ENCODE assay signal across 21 cellular contexts in genomic region chr19:10211691-10212090, GRCh38. TPM values are rescaled to one million over a fixed set of nuclear protein-coding genes. Genes with fewer than 3 reads are reported as not detected.
DNase-seq lines count a peak whose midpoint lies in the region; ATAC-seq and TF ChIP-seq lines count a peak whose summit lies in the region.
"Had no signal": no experiment of that assay in that cellular context is flagged by ENCODE, and none has a peak within 500 bp of the region (broad histone marks: within the 10 kb centered on the region; RNA-seq: fewer than 3 reads in every experiment).

No MANE protein-coding gene starts in this region.

- no peak overlapping the region for H4K12ac ChIP-seq in trophoblast cell (ENCODE audit: low read depth, low read length)

- H3K79me1 ChIP-seq in trophoblast cell (ENCODE audit: low read length), result peaks cover 9% of the 10 kb centered on the region

- H2AK5ac ChIP-seq in trophoblast cell (ENCODE audit: low read length), result no peak overlapping the region

- peak overlapping the region in 8 of 11 experiments; percentile 30 to 89 (median 56); a peak in 14 of 22 replicates for H3K4me2 ChIP-seq in BLaER1 treated with 17β-estradiol and CSF1 and Interleukin-3, amounts not matched to agents 10 nM and 100 nM
- H3K4me2 ChIP-seq in trophoblast cell (ENCODE audit: low read length), result no peak overlapping the region
- H3K4me2 ChIP-seq: A549 had no signal

- no peak overlapping the region for H3K23ac ChIP-seq in trophoblast cell (ENCODE audit: low read length)

- H2BK5ac ChIP-seq in trophoblast cell (ENCODE audit: low read depth, low read length, poor library complexity), result no peak overlapping the region

- peaks cover 0 to 6% (median 0%) of the 10 kb centered on the region in 11 experiments; a peak in 6 of 22 replicates for H3K36me3 ChIP-seq in BLaER1 treated with 17β-estradiol and CSF1 and Interleukin-3, amounts not matched to agents 10 nM and 100 nM
- H3K36me3 ChIP-seq in H7 (replicated peaks; ENCODE audit: control insufficient read depth, insufficient read depth, low read length) (no peaks in the 10 kb centered on the region), trophoblast cell (ENCODE audit: control insufficient read depth in 1 of 2, insufficient read depth in 2 of 2, low read length in 2 of 2) (no peaks in the 10 kb centered on the region)
- H3K36me3 ChIP-seq: BE2C had no signal

- H3K18ac ChIP-seq in trophoblast cell (ENCODE audit: low read length), result no peak overlapping the region

- H4K91ac ChIP-seq in trophoblast cell (ENCODE audit: low read depth, low read length), result no peak overlapping the region

- H3K9me3 ChIP-seq in BLaER1 treated with 17β-estradiol and CSF1 and Interleukin-3, amounts not matched to agents 10 nM and 100 nM (replicated peaks in 1 of 11), result peaks cover 0 to 9% (median 7%) of the 10 kb centered on the region in 11 experiments; a peak in 8 of 22 replicates
- no peaks in the 10 kb centered on the region for H3K9me3 ChIP-seq in trophoblast cell (ENCODE audit: insufficient read depth, low read depth, low read length)
- H3K9me3 ChIP-seq: A549 had no signal

- H3K14ac ChIP-seq in trophoblast cell (ENCODE audit: low read length), result no peak overlapping the region

- no peak for TF ChIP-seq POLR2A in erythroblast (IDR thresholded peaks at IDR 0.05; ENCODE audit: low read length)

- H2BK12ac ChIP-seq in trophoblast cell (ENCODE audit: low read length), result no peak overlapping the region

- no peak overlapping the region for H2BK120ac ChIP-seq in trophoblast cell (ENCODE audit: insufficient read depth, low read length, poor library complexity)

- ATAC-seq in GM21423 (IDR thresholded peaks at IDR 0.05; ENCODE audit: unreplicated experiment) (no peak), HG03025 (IDR thresholded peaks at IDR 0.05; ENCODE audit: low FRiP score, unreplicated experiment) (no peak)
- ATAC-seq: A549, HCT116 had no signal

- no peak overlapping the region for H2AFZ ChIP-seq in trophoblast cell (ENCODE audit: insufficient read depth, low read length, poor library complexity)
- H2AFZ ChIP-seq: GM23248 had no signal

- H4K8ac ChIP-seq in trophoblast cell (ENCODE audit: low read depth, low read length), result no peak overlapping the region

- peak overlapping the region in 6 of 11 experiments; percentile 32 to 86 (median 52); a peak in 10 of 22 replicates for H3K27ac ChIP-seq in BLaER1 treated with 17β-estradiol and CSF1 and Interleukin-3, amounts not matched to agents 10 nM and 100 nM
- H3K27ac ChIP-seq in trophoblast cell (ENCODE audit: low read depth, low read length), result peak overlapping the region; percentile 6
- H3K27ac ChIP-seq: A549, GM23248 had no signal

- no peak overlapping the region for H3K4ac ChIP-seq in trophoblast cell (ENCODE audit: low read depth, low read length)

- peak overlapping the region in 4 of 11 experiments; percentile 2 to 51 (median 32); a peak in 6 of 22 replicates for H3K9ac ChIP-seq in BLaER1 treated with 17β-estradiol and CSF1 and Interleukin-3, amounts not matched to agents 10 nM and 100 nM
- H3K9ac ChIP-seq in trophoblast cell (ENCODE audit: low read length), result no peak overlapping the region
- H3K9ac ChIP-seq: GM23248 had no signal

- H4K20me1 ChIP-seq in BLaER1 treated with 17β-estradiol and CSF1 and Interleukin-3, amounts not matched to agents 10 nM and 100 nM, result peaks cover 0 to 4% (median 0%) of the 10 kb centered on the region in 11 experiments; a peak in 1 of 22 replicates

- H3K79me2 ChIP-seq in trophoblast cell (ENCODE audit: control insufficient read depth, insufficient read depth, low read length, poor library complexity), result no peaks in the 10 kb centered on the region

- WGBS in trophoblast cell (ENCODE audit: extremely low coverage, insufficient coverage, insufficient read length), result no CpG with 5 or more reads among the region's 6 CpGs

- DNase-seq in H7, result peak; percentile 6
- peak; percentile 69 for DNase-seq in islet precursor cell
- DNase-seq in trophoblast cell, result peak; percentile 76 to 84
- DNase-seq in erythroblast (lab: John Stamatoyannopoulos, UW), result no peak
- DNase-seq: 8988T; ACHN; AML-193; BE2C; C1 segment of cervical spinal cord; Calu3; CD4-positive, alpha-beta memory T cell; COR-L47; DMS53; DMS79 treated with DMSO at 0.1 percent for 48 hours; GM23248; H9 had no signal

- H3K27me3 ChIP-seq in BLaER1 treated with 17β-estradiol and CSF1 and Interleukin-3, amounts not matched to agents 10 nM and 100 nM, result no peaks in the 10 kb centered on the region
- H3K27me3 ChIP-seq in H7 (ENCODE audit: control insufficient read depth, insufficient read depth, low read length), result no peaks in the 10 kb centered on the region
- no peaks in the 10 kb centered on the region for H3K27me3 ChIP-seq in trophoblast cell (ENCODE audit: insufficient read depth, low read length)
- H3K27me3 ChIP-seq: BE2C had no signal

- H3K4me1 ChIP-seq in BLaER1 treated with 17β-estradiol and CSF1 and Interleukin-3, amounts not matched to agents 10 nM and 100 nM, result peaks cover 7 to 66% (median 34%) of the 10 kb centered on the region in 10 experiments; a peak in 19 of 20 replicates
- peaks cover 9 to 11% of the 10 kb centered on the region in 2 experiments for H3K4me1 ChIP-seq in trophoblast cell (ENCODE audit: control insufficient read depth in 1 of 2, insufficient read depth in 2 of 2, low read length in 2 of 2)
- H3K4me1 ChIP-seq: A549, BE2C had no signal

- no peak overlapping the region for H3K4me3 ChIP-seq in BLaER1 treated with 17β-estradiol and CSF1 and Interleukin-3, amounts not matched to agents 10 nM and 100 nM
- H3K4me3 ChIP-seq in H7 (ENCODE audit: insufficient read depth, low read depth, low read length) (no peak overlapping the region), trophoblast cell (ENCODE audit: low read depth, low read length) (no peak overlapping the region)
- H3K4me3 ChIP-seq: A549, GM23248 had no signal

RNA-seq across cellular contexts. Expression of gene DNMT1, which starts 16.9 kb away (rescaled TPM):
- total RNA-seq in H7 (2014; rRNA removed; shearing (Covaris generic)), result 128 and 129 TPM in 2 replicates
- 153 and 165 TPM in 2 replicates for polyA plus RNA-seq in trophoblast cell (2013)

RNA-seq across cellular contexts. Expression of gene S1PR2, which starts 19.4 kb away (rescaled TPM):
- 7.4 and 8.9 TPM in 2 replicates for total RNA-seq in H7 (2014; rRNA removed; shearing (Covaris generic))
- 20.2 and 22.2 TPM in 2 replicates for polyA plus RNA-seq in trophoblast cell (2013)

RNA-seq across cellular contexts. Expression of gene MRPL4, which starts 40.3 kb away (rescaled TPM):
- total RNA-seq in H7 (2014; rRNA removed; shearing (Covaris generic)), result 148 and 174 TPM in 2 replicates
- 36.6 and 36.8 TPM in 2 replicates for polyA plus RNA-seq in trophoblast cell (2013)

RNA-seq across cellular contexts. Expression of gene ICAM1, which starts 59.2 kb away (rescaled TPM):
- 2.8 and 6.1 TPM in 2 replicates for total RNA-seq in H7 (2014; rRNA removed; shearing (Covaris generic))
- 1.5 and 1.7 TPM in 2 replicates for polyA plus RNA-seq in trophoblast cell (2013)

Comparison
In these comparisons a context has a peak if more than half of its experiments do, and no peak if none do; other contexts are left out.
1. DNase-seq: peak in H7 (single experiment), islet precursor cell (single experiment) and trophoblast cell (2 of 2); none in erythroblast (0 of 2).